Comparison of ENCODE assay signal across 1 cellular context in genomic region chr5:151432210-151432609, GRCh38.
TF ChIP-seq lines count a peak whose summit lies in the region.

No MANE protein-coding gene starts in this region.

TF ChIP-seq in K562, 482 proteins besides CTCF, POLR2A, EP300 and RAD21:
- TF ChIP-seq PBX2 (CRISPR knock-in tag; IDR thresholded peaks at IDR 0.05; ENCODE audit: low read depth) = no peak
- TF ChIP-seq PBX2 (tag; conservative IDR thresholded peaks at IDR 0.05; ENCODE audit: low read depth) = no peak
- TF ChIP-seq CEBPG (CRISPR knock-in tag; IDR thresholded peaks at IDR 0.05) = no peak
- no peak for TF ChIP-seq CEBPG (tag; conservative IDR thresholded peaks at IDR 0.05 in 1 of 2, IDR thresholded peaks at IDR 0.05 in 1 of 2)
- no peak for TF ChIP-seq MCM5 (IDR thresholded peaks at IDR 0.05; ENCODE audit: low read depth)
- TF ChIP-seq CREB3 (tag; conservative IDR thresholded peaks at IDR 0.05; ENCODE audit: low read depth) = no peak
- no peak for TF ChIP-seq BACH1 (tag; IDR thresholded peaks at IDR 0.05)
- no peak for TF ChIP-seq EHMT2 (IDR thresholded peaks at IDR 0.05)
- TF ChIP-seq HLTF (IDR thresholded peaks at IDR 0.05) = no peak
- no peak for TF ChIP-seq ZNF740 (CRISPR knock-in tag; IDR thresholded peaks at IDR 0.05)
- no peak for TF ChIP-seq ZNF740 (tag; IDR thresholded peaks at IDR 0.05)
- no peak for TF ChIP-seq TBP (optimal IDR thresholded peaks at IDR 0.05; ENCODE audit: low read depth, low read length)
- no peak for TF ChIP-seq USF2 (CRISPR knock-in tag; IDR thresholded peaks at IDR 0.05)
- TF ChIP-seq IRF9 (tag; IDR thresholded peaks at IDR 0.05) = no peak
- no peak for TF ChIP-seq U2AF1 (optimal IDR thresholded peaks at IDR 0.05; ENCODE audit: low read depth, low read length)
- no peak for TF ChIP-seq ZBTB7A (IDR thresholded peaks at IDR 0.05; ENCODE audit: borderline replicate concordance, control insufficient read depth, low read depth, low read length)
- TF ChIP-seq CBFB (CRISPR knock-in tag; IDR thresholded peaks at IDR 0.05) = no peak
- no peak for TF ChIP-seq HMGN3 (IDR thresholded peaks at IDR 0.05; ENCODE audit: borderline replicate concordance, extremely low read depth, insufficient read length, low read depth, low read length)
- no peak for TF ChIP-seq ZNF395 (CRISPR knock-in tag; IDR thresholded peaks at IDR 0.05)
- no peak for TF ChIP-seq NEUROD1 (IDR thresholded peaks at IDR 0.05; ENCODE audit: borderline replicate concordance, low read depth, low read length, partially characterized antibody)
- no peak for TF ChIP-seq LEF1 (IDR thresholded peaks at IDR 0.05)
- TF ChIP-seq ZNF780A (CRISPR knock-in tag; IDR thresholded peaks at IDR 0.05) = no peak
- no peak for TF ChIP-seq CEBPZ (IDR thresholded peaks at IDR 0.05; ENCODE audit: borderline replicate concordance, low read depth, low read length)
TF ChIP-seq in K562: peak in this region for 0.
